ENCODE assay signal across 26 cellular contexts in the genomic region with DNA sequence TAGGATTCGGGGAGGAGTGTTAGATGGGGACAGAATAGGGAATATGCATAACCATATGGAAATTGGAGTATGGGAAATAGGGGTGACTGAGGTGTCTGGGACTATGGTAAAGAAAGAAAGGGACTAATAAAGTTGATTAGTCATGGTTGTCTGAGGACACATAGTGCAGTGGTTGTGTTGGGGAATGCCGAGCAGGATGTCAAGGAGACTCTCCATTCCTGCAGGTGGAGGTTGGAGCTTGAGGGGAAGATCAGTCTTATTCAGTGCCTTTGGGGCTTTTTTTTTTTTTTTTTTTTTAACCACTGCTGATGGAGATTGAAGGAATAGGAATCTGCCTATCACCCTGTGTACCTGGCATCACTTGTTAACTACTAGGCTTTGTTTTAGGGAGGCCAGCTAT. TPM values are rescaled to one million over a fixed set of nuclear protein-coding genes. Genes with fewer than 3 reads are reported as not detected.
DNase-seq lines count a peak whose midpoint lies in the region; ATAC-seq and TF ChIP-seq lines count a peak whose summit lies in the region.
"Had no signal": no experiment of that assay in that cellular context is flagged by ENCODE, and none has a peak within 500 bp of the region (broad histone marks: within the 10 kb centered on the region; RNA-seq: fewer than 3 reads in every experiment).

No MANE protein-coding gene starts in this region.

- H2AFZ ChIP-seq in PC-3 (ENCODE audit: low read length) = no peak overlapping the region
- H2AFZ ChIP-seq: PC-9 had no signal

- ATAC-seq in heart left ventricle (peak in 3 of 4 donors; percentile 24 to 39 (median 32)), PC-3 (peak; percentile 78), foreskin keratinocyte (peak; percentile 82), HG03460 (IDR thresholded peaks at IDR 0.05; ENCODE audit: unreplicated experiment) (no peak), HG02981 (IDR thresholded peaks at IDR 0.05; ENCODE audit: unreplicated experiment) (no peak)
- ATAC-seq: HepG2 had no signal

- no peaks in the 10 kb centered on the region for H3K27me3 ChIP-seq in heart left ventricle
- H3K27me3 ChIP-seq in left ventricle myocardium inferior (ENCODE audit: low read depth) = no peaks in the 10 kb centered on the region
- no peaks in the 10 kb centered on the region for H3K27me3 ChIP-seq in PC-3 (ENCODE audit: low read length)
- no peaks in the 10 kb centered on the region for H3K27me3 ChIP-seq in foreskin keratinocyte
- H3K27me3 ChIP-seq: BLaER1, MG63 had no signal

- no TSS peak for BruUV-seq in PC-3 (replicated peaks; lab: Mats Ljungman, UMichigan)

- H4K20me1 ChIP-seq in PC-3 (ENCODE audit: low read length) = peaks cover 7% of the 10 kb centered on the region; the same call in 1 of the 2 replicates

- H3K36me3 ChIP-seq in heart left ventricle (peaks cover 0 to 98% (median 89%) of the 10 kb centered on the region in 9 donors), left ventricle myocardium inferior (peaks cover 77% of the 10 kb centered on the region), PC-3 (ENCODE audit: low read depth, low read length) (peaks cover 81% of the 10 kb centered on the region)

- H3K9me3 ChIP-seq in heart left ventricle (no peaks in the 10 kb centered on the region), left ventricle myocardium inferior (replicated peaks) (no peaks in the 10 kb centered on the region), PC-3 (ENCODE audit: low read length) (no peaks in the 10 kb centered on the region)
- H3K9me3 ChIP-seq: BLaER1, HAP-1, MG63 had no signal

- H3F3A ChIP-seq in PC-3 (ENCODE audit: low read length, unreplicated experiment) = no peaks in the 10 kb centered on the region

- H3K27ac ChIP-seq in heart left ventricle (no peak overlapping the region), left ventricle myocardium inferior (replicated peaks) (no peak overlapping the region), PC-3 (ENCODE audit: low read length) (no peak overlapping the region), foreskin keratinocyte (no peak overlapping the region)
- H3K27ac ChIP-seq: BLaER1, PC-9, RWPE1, SK-N-MC had no signal

- H3K4me1 ChIP-seq in heart left ventricle (peaks cover 0 to 25% (median 7%) of the 10 kb centered on the region in 12 donors), left ventricle myocardium inferior (peaks cover 46% of the 10 kb centered on the region), PC-3 (ENCODE audit: insufficient read depth, low read length) (no peaks in the 10 kb centered on the region), foreskin keratinocyte (peaks cover 12% of the 10 kb centered on the region)
- H3K4me1 ChIP-seq: BLaER1, HAP-1 had no signal

- peaks cover 69% of the 10 kb centered on the region for H3K79me2 ChIP-seq in PC-3 (ENCODE audit: low read length)

- no peak overlapping the region for H3K9ac ChIP-seq in PC-3 (ENCODE audit: low read length)
- H3K9ac ChIP-seq: BLaER1 had no signal

- DNase-seq in heart left ventricle = no peak
- no peak for DNase-seq in left ventricle myocardium inferior
- DNase-seq in PC-3 = peak; percentile 26
- peak; percentile 20 to 40 for DNase-seq in foreskin keratinocyte
- DNase-seq in effector CD4-positive, alpha-beta T cell = no peak
- DNase-seq: CD4-positive, CD25-positive, alpha-beta regulatory T cell; DMS153; GF-D8; GOT3; Kasumi-1; MG63; NCI-H2029; NCI-H446; NCI-H524 treated with DMSO at 0.1 percent for 48 hours; NCI-H82; NK-92 treated with Interleukin-12 subunit alpha and Interleukin-12 subunit beta, amount 100 ng/mL, for 24 hours; PC-9; SHP77 treated with DMSO at 0.1 percent for 48 hours; SW 1271 had no signal

- POLR2A ChIA-PET in PC-3 (lab: Charles Lee; ENCODE audit: unreplicated experiment) = no interaction called here

- intact Hi-C loops in heart left ventricle (cut with DNase I) = loop anchor here in 1 of 10 donors (2.0 kb wide), 1 partner anchor 21 kb away; no protein-coding TSS in a partner anchor
- intact Hi-C loops in left ventricle myocardium inferior (cut with micrococcal nuclease) = no loop called here
- intact Hi-C loops in PC-3 (cut with micrococcal nuclease) = loop anchor here (2.0 kb wide), 1 partner anchor 15 kb away; no protein-coding TSS in a partner anchor

- WGBS in heart left ventricle, 4 donors = 90 to 96% (median 93%) methylated on average over 2 of the region's 2 CpGs

- no peak for TF ChIP-seq POLR2A in heart left ventricle (IDR thresholded peaks at IDR 0.05)

- H3K4me2 ChIP-seq in PC-3 (ENCODE audit: low read length) = no peak overlapping the region
- H3K4me2 ChIP-seq: BLaER1, PC-9 had no signal

- H3K4me3 ChIP-seq in heart left ventricle = no peak overlapping the region
- no peak overlapping the region for H3K4me3 ChIP-seq in left ventricle myocardium inferior
- no peak overlapping the region for H3K4me3 ChIP-seq in PC-3 (ENCODE audit: low read length)
- H3K4me3 ChIP-seq: BLaER1, HAP-1, MG63, PC-9, SK-N-MC had no signal

- H3K9me2 ChIP-seq in PC-3 (replicated peaks; ENCODE audit: low read length) = no peaks in the 10 kb centered on the region

- TF ChIP-seq CTCF in heart left ventricle (IDR thresholded peaks at IDR 0.05) (no peak), left ventricle myocardium inferior (IDR thresholded peaks at IDR 0.05; ENCODE audit: borderline replicate concordance) (no peak), PC-3 (conservative IDR thresholded peaks at IDR 0.05; ENCODE audit: low read depth, low read length) (no peak), foreskin keratinocyte (conservative IDR thresholded peaks at IDR 0.05) (no peak)

- CTCF ChIA-PET in PC-3 (lab: Charles Lee) = interaction anchor here (0.6 kb wide), 1 partner anchor 135 kb away, joined by 5 read pairs; no protein-coding TSS in a partner anchor

RNA-seq across cellular contexts. Expression of a gene that starts 10.8 kb away (rescaled TPM):
- 10 to 100 TPM; 28.9 to 74.9 (median 57.6) TPM for total RNA-seq in heart left ventricle
- polyA plus RNA-seq in heart left ventricle = 10 to 100 TPM; 20.4 to 48.6 TPM
- 51.6 TPM for total RNA-seq in left ventricle myocardium inferior
- total RNA-seq in PC-3 (2014; rRNA removed) = 65.3 and 72.6 TPM in 2 replicates
- 47.0 and 51.7 TPM in 2 replicates for total RNA-seq in foreskin keratinocyte
- polyA plus RNA-seq in foreskin keratinocyte = 15.5 and 18.9 TPM in 2 replicates

Comparison
In these comparisons a context has a peak if more than half of its experiments do, and no peak if none do; other contexts are left out.
1. ATAC-seq: peak in heart left ventricle (3 of 4), PC-3 (single experiment) and foreskin keratinocyte (single experiment); none in HG03460 (single experiment) and HG02981 (single experiment).
2. DNase-seq: peak in PC-3 (single experiment) and foreskin keratinocyte (2 of 2); none in heart left ventricle (0 of 5), left ventricle myocardium inferior (single experiment) and effector CD4-positive, alpha-beta T cell (single experiment).